22 cellular contexts compared by ENCODE assay signal in genomic region chr10:34677591-34677990, GRCh38.
DNase-seq lines count a peak whose midpoint lies in the region; ATAC-seq, FAIRE-seq and TF ChIP-seq lines count a peak whose summit lies in the region.
"Had no signal": no experiment of that assay in that cellular context is flagged by ENCODE, and none has a peak within 500 bp of the region (broad histone marks: within the 10 kb centered on the region; RNA-seq: fewer than 3 reads in every experiment).

No MANE protein-coding gene starts in this region.

- ATAC-seq in WTC11 = peak; percentile 58
- ATAC-seq in esophagus mucosa = no peak
- no peak for ATAC-seq in upper lobe of left lung (ENCODE audit: low FRiP score in 2 of 2)
- ATAC-seq: activated T-cell treated with anti-CD3 and anti-CD28 coated beads, Interleukin-2, amount 50 U/mL, for 4 hours; natural killer cell had no signal

- no peaks in the 10 kb centered on the region for H3K9me3 ChIP-seq in BE2C
- no peaks in the 10 kb centered on the region for H3K9me3 ChIP-seq in upper lobe of left lung

- H3K36me3 ChIP-seq in BE2C (no peaks in the 10 kb centered on the region), upper lobe of left lung (no peaks in the 10 kb centered on the region)

- H3K27ac Mint-ChIP-seq in WTC11 (no peak overlapping the region), nephron progenitor cell (no peak overlapping the region)
- H3K27ac Mint-ChIP-seq: activated naive CD4-positive, alpha-beta T cell treated with anti-CD3 and anti-CD28 coated beads, Interleukin-2, amount 10 ng/mL, durations not matched to agents 7 days and 5 days; memory B cell; natural killer cell had no signal

- no peak for TF ChIP-seq EP300 in upper lobe of left lung (IDR thresholded peaks at IDR 0.05)

- no peaks in the 10 kb centered on the region for H3K9me3 Mint-ChIP-seq in WTC11
- no peaks in the 10 kb centered on the region for H3K9me3 Mint-ChIP-seq in nephron progenitor cell
- H3K9me3 Mint-ChIP-seq: activated naive CD4-positive, alpha-beta T cell treated with anti-CD3 and anti-CD28 coated beads, Interleukin-2, amount 10 ng/mL, durations not matched to agents 7 days and 5 days; activated T-cell treated with anti-CD3 and anti-CD28 coated beads, Interleukin-2, amount 50 U/mL, for 4 hours; memory B cell; natural killer cell had no signal

- H3K27ac ChIP-seq in upper lobe of left lung = no peak overlapping the region

- no peak for DNase-seq in BE2C
- no peak for DNase-seq in GM19239 (ENCODE audit: insufficient read length, low spot score)
- no peak for DNase-seq in WTC11 (ENCODE audit: low spot score)
- DNase-seq in nephron progenitor cell = no peak
- no peak for DNase-seq in Kasumi-1 (lab: John Stamatoyannopoulos, UW)
- DNase-seq in upper lobe of left lung = no peak
- DNase-seq: activated CD4-positive, alpha-beta T cell treated with anti-CD3 and anti-CD28 coated beads for 1 hour; activated naive CD4-positive, alpha-beta T cell treated with anti-CD3 and anti-CD28 coated beads, Interleukin-2, amount 10 ng/mL, durations not matched to agents 7 days and 5 days; activated T-cell treated with anti-CD3 and anti-CD28 coated beads, Interleukin-2, amount 50 U/mL, for 4 hours; caudate nucleus; EL; erythroblast; kidney; natural killer cell; NCI-H2029 treated with DMSO at 0.1 percent for 48 hours; NCI-H510A; small intestine; stimulated activated CD4-positive, alpha-beta T cell treated with anti-CD3 and anti-CD28 coated beads, Interleukin-2, amount 100 ng/mL, for 48 hours; stimulated activated naive CD4-positive, alpha-beta T cell treated with Interleukin-2 at 50 U/mL for 16 hours had no signal

- H3K4me1 Mint-ChIP-seq in WTC11 = peaks cover 37% of the 10 kb centered on the region
- peaks cover 39% of the 10 kb centered on the region for H3K4me1 Mint-ChIP-seq in nephron progenitor cell
- H3K4me1 Mint-ChIP-seq: activated naive CD4-positive, alpha-beta T cell treated with anti-CD3 and anti-CD28 coated beads, Interleukin-2, amount 10 ng/mL, durations not matched to agents 7 days and 5 days; memory B cell; natural killer cell had no signal

- H3K4me1 ChIP-seq in BE2C (no peaks in the 10 kb centered on the region), upper lobe of left lung (peaks cover 8 to 15% (median 10%) of the 10 kb centered on the region in 4 donors)

- peak; percentile 37 for FAIRE-seq in GM19239 (lab: Jason Lieb, UNC)
- FAIRE-seq: frontal cortex, small intestine had no signal

- no peaks in the 10 kb centered on the region for H3K36me3 Mint-ChIP-seq in WTC11
- H3K36me3 Mint-ChIP-seq in nephron progenitor cell (ENCODE audit: low read depth) = no peaks in the 10 kb centered on the region
- H3K36me3 Mint-ChIP-seq: activated naive CD4-positive, alpha-beta T cell treated with anti-CD3 and anti-CD28 coated beads, Interleukin-2, amount 10 ng/mL, durations not matched to agents 7 days and 5 days; memory B cell; natural killer cell had no signal

- H3K4me3 ChIP-seq in BE2C (ENCODE audit: low read depth, low read length) (no peak overlapping the region), upper lobe of left lung (no peak overlapping the region)

- TF ChIP-seq CTCF in BE2C (IDR thresholded peaks at IDR 0.05; ENCODE audit: low read depth, low read length) (peak; percentile 41), WTC11 (IDR thresholded peaks at IDR 0.05) (no peak), nephron progenitor cell (IDR thresholded peaks at IDR 0.05) (peak; percentile 37), upper lobe of left lung (IDR thresholded peaks at IDR 0.05) (no peak)

- no peak overlapping the region for H3K4me3 Mint-ChIP-seq in WTC11
- H3K4me3 Mint-ChIP-seq in nephron progenitor cell = no peak overlapping the region
- H3K4me3 Mint-ChIP-seq: activated naive CD4-positive, alpha-beta T cell treated with anti-CD3 and anti-CD28 coated beads, Interleukin-2, amount 10 ng/mL, durations not matched to agents 7 days and 5 days; activated T-cell treated with anti-CD3 and anti-CD28 coated beads, Interleukin-2, amount 50 U/mL, for 4 hours; memory B cell; natural killer cell had no signal

- CTCF ChIA-PET in WTC11 (lab: Charles Lee) = interaction anchor here (0.5 to 1.7 kb wide), 10 partner anchors 11 to 317 kb away, joined by 3 to 13 read pairs (median 3); no protein-coding TSS in a partner anchor

- no peaks in the 10 kb centered on the region for H3K27me3 ChIP-seq in BE2C
- H3K27me3 ChIP-seq in upper lobe of left lung = no peaks in the 10 kb centered on the region

- TF ChIP-seq POLR2A in upper lobe of left lung (IDR thresholded peaks at IDR 0.05) = no peak

- POLR2A ChIA-PET in WTC11 (lab: Charles Lee) = no interaction called here

- WGBS in upper lobe of left lung, 2 donors = 87 to 89% methylated on average over 4 of the region's 4 CpGs

- H3K27me3 Mint-ChIP-seq in WTC11 (ENCODE audit: low read depth) (no peaks in the 10 kb centered on the region), nephron progenitor cell (ENCODE audit: low read depth, poor library complexity) (no peaks in the 10 kb centered on the region)
- H3K27me3 Mint-ChIP-seq: memory B cell had no signal

TF ChIP-seq in WTC11, 78 proteins besides CTCF, POLR2A, EP300 and RAD21 (continues in another document):
- TF ChIP-seq ZSCAN18 (CRISPR knock-in tag; IDR thresholded peaks at IDR 0.05) = no peak
- TF ChIP-seq STAT6 (CRISPR knock-in tag; conservative IDR thresholded peaks at IDR 0.05; ENCODE audit: low read depth) = no peak
- TF ChIP-seq ZBTB21 (CRISPR knock-in tag; IDR thresholded peaks at IDR 0.05; ENCODE audit: borderline replicate concordance) = no peak
- TF ChIP-seq IRF1 (CRISPR knock-in tag; IDR thresholded peaks at IDR 0.05) = no peak
- no peak for TF ChIP-seq AR (CRISPR knock-in tag; IDR thresholded peaks at IDR 0.05)
- no peak for TF ChIP-seq FOXK1 (CRISPR knock-in tag; IDR thresholded peaks at IDR 0.05)

Comparison
In these comparisons a context has a peak if more than half of its experiments do, and no peak if none do; other contexts are left out.
1. CTCF ChIP-seq: peak in BE2C (single experiment) and nephron progenitor cell (single experiment); none in WTC11 (single experiment) and upper lobe of left lung (0 of 6).